In genomic region chr14:92575773-92576303, GRCh38 we compare ENCODE assay signal across 1 cellular context.
TF ChIP-seq lines count a peak whose summit lies in the region.

No MANE protein-coding gene starts in this region.

TF ChIP-seq in K562, 482 proteins besides CTCF, POLR2A, EP300 and RAD21 (continued from another document and continues in another):
- TF ChIP-seq, protein P1, sequence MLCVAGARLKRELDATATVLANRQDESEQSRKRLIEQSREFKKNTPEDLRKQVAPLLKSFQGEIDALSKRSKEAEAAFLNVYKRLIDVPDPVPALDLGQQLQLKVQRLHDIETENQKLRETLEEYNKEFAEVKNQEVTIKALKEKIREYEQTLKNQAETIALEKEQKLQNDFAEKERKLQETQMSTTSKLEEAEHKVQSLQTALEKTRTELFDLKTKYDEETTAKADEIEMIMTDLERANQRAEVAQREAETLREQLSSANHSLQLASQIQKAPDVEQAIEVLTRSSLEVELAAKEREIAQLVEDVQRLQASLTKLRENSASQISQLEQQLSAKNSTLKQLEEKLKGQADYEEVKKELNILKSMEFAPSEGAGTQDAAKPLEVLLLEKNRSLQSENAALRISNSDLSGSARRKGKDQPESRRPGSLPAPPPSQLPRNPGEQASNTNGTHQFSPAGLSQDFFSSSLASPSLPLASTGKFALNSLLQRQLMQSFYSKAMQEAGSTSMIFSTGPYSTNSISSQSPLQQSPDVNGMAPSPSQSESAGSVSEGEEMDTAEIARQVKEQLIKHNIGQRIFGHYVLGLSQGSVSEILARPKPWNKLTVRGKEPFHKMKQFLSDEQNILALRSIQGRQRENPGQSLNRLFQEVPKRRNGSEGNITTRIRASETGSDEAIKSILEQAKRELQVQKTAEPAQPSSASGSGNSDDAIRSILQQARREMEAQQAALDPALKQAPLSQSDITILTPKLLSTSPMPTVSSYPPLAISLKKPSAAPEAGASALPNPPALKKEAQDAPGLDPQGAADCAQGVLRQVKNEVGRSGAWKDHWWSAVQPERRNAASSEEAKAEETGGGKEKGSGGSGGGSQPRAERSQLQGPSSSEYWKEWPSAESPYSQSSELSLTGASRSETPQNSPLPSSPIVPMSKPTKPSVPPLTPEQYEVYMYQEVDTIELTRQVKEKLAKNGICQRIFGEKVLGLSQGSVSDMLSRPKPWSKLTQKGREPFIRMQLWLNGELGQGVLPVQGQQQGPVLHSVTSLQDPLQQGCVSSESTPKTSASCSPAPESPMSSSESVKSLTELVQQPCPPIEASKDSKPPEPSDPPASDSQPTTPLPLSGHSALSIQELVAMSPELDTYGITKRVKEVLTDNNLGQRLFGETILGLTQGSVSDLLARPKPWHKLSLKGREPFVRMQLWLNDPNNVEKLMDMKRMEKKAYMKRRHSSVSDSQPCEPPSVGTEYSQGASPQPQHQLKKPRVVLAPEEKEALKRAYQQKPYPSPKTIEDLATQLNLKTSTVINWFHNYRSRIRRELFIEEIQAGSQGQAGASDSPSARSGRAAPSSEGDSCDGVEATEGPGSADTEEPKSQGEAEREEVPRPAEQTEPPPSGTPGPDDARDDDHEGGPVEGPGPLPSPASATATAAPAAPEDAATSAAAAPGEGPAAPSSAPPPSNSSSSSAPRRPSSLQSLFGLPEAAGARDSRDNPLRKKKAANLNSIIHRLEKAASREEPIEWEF (CRISPR knock-in tag; IDR thresholded peaks at IDR 0.05) = peak; percentile 77; the same call in 1 of the 2 replicates
- TF ChIP-seq DMBX1 (CRISPR knock-in tag; IDR thresholded peaks at IDR 0.05; ENCODE audit: borderline replicate concordance) (peak; percentile 97; the same call in 1 of the 2 replicates), KAT8 (IDR thresholded peaks at IDR 0.05; ENCODE audit: low read depth) (no peak), ZNF41 (CRISPR knock-in tag; conservative IDR thresholded peaks at IDR 0.05) (peak; percentile 67; the same call in 1 of the 2 replicates), PBX2 (CRISPR knock-in tag; IDR thresholded peaks at IDR 0.05; ENCODE audit: low read depth) (no peak), PBX2 (tag; conservative IDR thresholded peaks at IDR 0.05; ENCODE audit: low read depth) (0 out of 2 replicates have a peak, but pooled peaks have one; percentile 25), DACH1 (IDR thresholded peaks at IDR 0.05; ENCODE audit: partially characterized antibody) (no peak), NCOR1 (IDR thresholded peaks at IDR 0.05) (no peak), ZNF253 (CRISPR knock-in tag; conservative IDR thresholded peaks at IDR 0.05) (no peak), NR2C2 (CRISPR knock-in tag; IDR thresholded peaks at IDR 0.05) (no peak), NR2C2 (tag; IDR thresholded peaks at IDR 0.05) (peak; percentile 58), JUND (IDR thresholded peaks at IDR 0.05; ENCODE audit: borderline replicate concordance, low read depth, low read length) (no peak), JUND (tag; IDR thresholded peaks at IDR 0.05; ENCODE audit: borderline replicate concordance, low read depth, low read length) (no peak; the same call in 2 of the 3 replicates), ZNF695 (CRISPR knock-in tag; IDR thresholded peaks at IDR 0.05) (no peak), HEY1 (CRISPR knock-in tag; IDR thresholded peaks at IDR 0.05; ENCODE audit: borderline replicate concordance) (no peak), XRCC4 (IDR thresholded peaks at IDR 0.05; ENCODE audit: extremely low read depth, insufficient read depth, insufficient read length) (no peak), ZNF76 (CRISPR knock-in tag; IDR thresholded peaks at IDR 0.05; ENCODE audit: borderline replicate concordance) (0 out of 2 replicates have a peak, but pooled peaks have one; percentile 40), ZFP36 (IDR thresholded peaks at IDR 0.05; ENCODE audit: low read depth, low read length, partially characterized antibody) (no peak), NFATC3 (IDR thresholded peaks at IDR 0.05) (no peak), IRF1 (CRISPR knock-in tag; IDR thresholded peaks at IDR 0.05; ENCODE audit: borderline replicate concordance) (no peak), KAT7 (CRISPR knock-in tag; IDR thresholded peaks at IDR 0.05; ENCODE audit: borderline replicate concordance) (no peak), ASH1L (IDR thresholded peaks at IDR 0.05; ENCODE audit: borderline replicate concordance, low read depth, partially characterized antibody) (no peak), ZSCAN32 (CRISPR knock-in tag; IDR thresholded peaks at IDR 0.05) (no peak), ZNF507 (tag; conservative IDR thresholded peaks at IDR 0.05) (peak; percentile 54), RBFOX2 (IDR thresholded peaks at IDR 0.05; ENCODE audit: low read depth, low read length) (no peak), SOX6 (IDR thresholded peaks at IDR 0.05) (no peak), E2F5 (CRISPR knock-in tag; IDR thresholded peaks at IDR 0.05) (no peak), BMI1 (IDR thresholded peaks at IDR 0.05; ENCODE audit: low read length) (no peak), MYBL2 (IDR thresholded peaks at IDR 0.05; ENCODE audit: low read depth) (no peak), MYBL2 (CRISPR knock-in tag; IDR thresholded peaks at IDR 0.05; ENCODE audit: borderline replicate concordance) (no peak), NEUROD1 (IDR thresholded peaks at IDR 0.05; ENCODE audit: borderline replicate concordance, low read depth, low read length, partially characterized antibody) (no peak), ZBTB11 (CRISPR knock-in tag; IDR thresholded peaks at IDR 0.05) (peak in 1 of 3 experiments; percentile 78; a peak in 2 of 6 replicates), ZNF644 (tag; IDR thresholded peaks at IDR 0.05; ENCODE audit: low read depth) (peak; percentile 87; the same call in 1 of the 2 replicates), PURB (CRISPR knock-in tag; IDR thresholded peaks at IDR 0.05; ENCODE audit: low read depth) (no peak), MTF1 (CRISPR knock-in tag; IDR thresholded peaks at IDR 0.05; ENCODE audit: borderline replicate concordance) (no peak), ARNT (IDR thresholded peaks at IDR 0.05) (no peak), NCOA1 (IDR thresholded peaks at IDR 0.05; ENCODE audit: low read depth) (no peak), ZNF239 (CRISPR knock-in tag; IDR thresholded peaks at IDR 0.05) (peak; percentile 77), RCOR1 (IDR thresholded peaks at IDR 0.05; ENCODE audit: borderline replicate concordance in 1 of 2, low read depth in 2 of 2, low read length in 2 of 2) (no peak), ZNF699 (CRISPR knock-in tag; IDR thresholded peaks at IDR 0.05; ENCODE audit: insufficient replicate concordance) (no peak), GATA2 (CRISPR knock-in tag; IDR thresholded peaks at IDR 0.05) (no peak), ZNF79 (CRISPR knock-in tag; IDR thresholded peaks at IDR 0.05; ENCODE audit: low read depth) (peak; percentile 56; the same call in 1 of the 2 replicates)
- TF ChIP-seq, protein P2, sequence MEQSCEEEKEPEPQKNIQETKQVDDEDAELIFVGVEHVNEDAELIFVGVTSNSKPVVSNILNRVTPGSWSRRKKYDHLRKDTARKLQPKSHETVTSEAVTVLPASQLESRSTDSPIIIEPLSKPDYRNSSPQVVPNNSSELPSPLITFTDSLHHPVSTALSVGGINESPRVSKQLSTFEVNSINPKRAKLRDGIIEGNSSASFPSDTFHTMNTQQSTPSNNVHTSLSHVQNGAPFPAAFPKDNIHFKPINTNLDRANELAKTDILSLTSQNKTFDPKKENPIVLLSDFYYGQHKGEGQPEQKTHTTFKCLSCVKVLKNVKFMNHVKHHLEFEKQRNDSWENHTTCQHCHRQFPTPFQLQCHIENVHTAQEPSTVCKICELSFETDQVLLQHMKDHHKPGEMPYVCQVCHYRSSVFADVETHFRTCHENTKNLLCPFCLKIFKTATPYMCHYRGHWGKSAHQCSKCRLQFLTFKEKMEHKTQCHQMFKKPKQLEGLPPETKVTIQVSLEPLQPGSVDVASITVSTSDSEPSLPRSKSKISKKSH (CRISPR knock-in tag; IDR thresholded peaks at IDR 0.05) = no peak
- TF ChIP-seq, protein P3, sequence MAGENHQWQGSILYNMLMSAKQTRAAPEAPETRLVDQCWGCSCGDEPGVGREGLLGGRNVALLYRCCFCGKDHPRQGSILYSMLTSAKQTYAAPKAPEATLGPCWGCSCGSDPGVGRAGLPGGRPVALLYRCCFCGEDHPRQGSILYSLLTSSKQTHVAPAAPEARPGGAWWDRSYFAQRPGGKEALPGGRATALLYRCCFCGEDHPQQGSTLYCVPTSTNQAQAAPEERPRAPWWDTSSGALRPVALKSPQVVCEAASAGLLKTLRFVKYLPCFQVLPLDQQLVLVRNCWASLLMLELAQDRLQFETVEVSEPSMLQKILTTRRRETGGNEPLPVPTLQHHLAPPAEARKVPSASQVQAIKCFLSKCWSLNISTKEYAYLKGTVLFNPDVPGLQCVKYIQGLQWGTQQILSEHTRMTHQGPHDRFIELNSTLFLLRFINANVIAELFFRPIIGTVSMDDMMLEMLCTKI (IDR thresholded peaks at IDR 0.05; ENCODE audit: partially characterized antibody) = no peak
